18 cellular contexts compared by ENCODE assay signal in the genomic region with DNA sequence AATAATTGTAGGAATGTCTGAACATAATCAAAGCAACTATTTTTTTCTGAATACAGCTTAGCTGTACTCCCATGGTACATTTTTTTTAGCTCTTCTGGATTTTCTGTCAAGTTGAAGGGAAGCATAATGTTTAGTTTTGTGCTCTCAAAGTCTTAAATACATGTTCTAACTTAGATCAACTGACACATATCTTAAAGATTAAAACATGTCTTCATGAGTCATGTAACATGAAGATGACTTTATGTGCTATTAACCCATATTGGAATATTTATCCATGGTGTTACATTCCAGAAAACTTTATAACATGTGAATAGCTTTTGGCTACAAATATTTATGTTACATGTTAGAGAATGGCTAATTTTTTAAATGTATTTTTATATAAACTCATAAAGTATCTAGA.
A peak's percentile ranks its signal among the peaks of the same experiment; 100 is the strongest.
DNase-seq lines count a peak whose midpoint lies in the region; ATAC-seq, FAIRE-seq and TF ChIP-seq lines count a peak whose summit lies in the region.
"Had no signal": no experiment of that assay in that cellular context is flagged by ENCODE, and none has a peak within 500 bp of the region (broad histone marks: within the 10 kb centered on the region; RNA-seq: fewer than 3 reads in every experiment).

No MANE protein-coding gene starts in this region.

- no peaks in the 10 kb centered on the region for H3K9me2 ChIP-seq in PC-3 (replicated peaks; ENCODE audit: low read length)

- TF ChIP-seq RAD21 in HepG2 (CRISPR knock-in tag; IDR thresholded peaks at IDR 0.05) = no peak

- H3K9me3 ChIP-seq in PC-3 (ENCODE audit: low read length) (no peaks in the 10 kb centered on the region), HepG2 (ENCODE audit: low read length) (no peaks in the 10 kb centered on the region)
- H3K9me3 ChIP-seq: BLaER1 treated with 17β-estradiol and CSF1 and Interleukin-3, amounts not matched to agents 10 nM and 100 nM had no signal

- no peak for TF ChIP-seq EP300 in HepG2 (IDR thresholded peaks at IDR 0.05; ENCODE audit: low read depth in 2 of 2, low read length in 2 of 2)
- no peak for TF ChIP-seq EP300 in HepG2 (CRISPR knock-in tag; IDR thresholded peaks at IDR 0.05; ENCODE audit: borderline replicate concordance)

- H2AFZ ChIP-seq in PC-3 (ENCODE audit: low read length) (no peak overlapping the region), HepG2 (ENCODE audit: low read length) (no peak overlapping the region)
- H2AFZ ChIP-seq: GM23338 had no signal

- H3K27ac ChIP-seq in PC-3 (ENCODE audit: low read length) (0 out of 2 replicates have a peak overlapping the region, but pooled peaks have one; percentile 13), foreskin keratinocyte (no peak overlapping the region), HepG2 (ENCODE audit: extremely low read length, insufficient read depth, low read length) (no peak overlapping the region)
- H3K27ac ChIP-seq: BLaER1 treated with 17β-estradiol and CSF1 and Interleukin-3, amounts not matched to agents 10 nM and 100 nM had no signal

- H3F3A ChIP-seq in PC-3 (ENCODE audit: low read length, unreplicated experiment) = no peaks in the 10 kb centered on the region

- H3K36me3 ChIP-seq in PC-3 (ENCODE audit: low read depth, low read length) = no peaks in the 10 kb centered on the region
- no peaks in the 10 kb centered on the region for H3K36me3 ChIP-seq in HepG2 (replicated peaks in 1 of 2; ENCODE audit: control insufficient read depth in 1 of 2, insufficient read depth in 2 of 2, low read length in 2 of 2)
- H3K36me3 ChIP-seq: BLaER1 treated with 17β-estradiol and CSF1 and Interleukin-3, amounts not matched to agents 10 nM and 100 nM had no signal

- FAIRE-seq in A204.1 (lab: Jason Lieb, UNC) (peak; percentile 19), colon (lab: Jason Lieb, UNC) (peak; percentile 21), HepG2 (lab: Jason Lieb, UNC) (no peak)
- FAIRE-seq: H54 had no signal

- CTCF ChIA-PET in PC-3 (lab: Charles Lee) (no interaction called here), HepG2 (lab: Yijun Ruan, JAX; ENCODE audit: low intra/inter-chr PET ratio, low total read pairs) (no interaction called here), HEK293T (lab: Yijun Ruan, JAX) (no interaction called here)

- H3K27me3 ChIP-seq in PC-3 (ENCODE audit: low read length) = no peaks in the 10 kb centered on the region
- no peaks in the 10 kb centered on the region for H3K27me3 ChIP-seq in foreskin keratinocyte
- H3K27me3 ChIP-seq in HepG2 (ENCODE audit: control insufficient read depth in 1 of 2, insufficient read depth in 2 of 2, low read length in 2 of 2) = no peaks in the 10 kb centered on the region
- H3K27me3 ChIP-seq: BLaER1 treated with 17β-estradiol and CSF1 and Interleukin-3, amounts not matched to agents 10 nM and 100 nM had no signal

- POLR2A ChIA-PET in PC-3 (lab: Charles Lee; ENCODE audit: unreplicated experiment) (no interaction called here), HepG2 (lab: Yijun Ruan, JAX) (no interaction called here), HEK293T (lab: Yijun Ruan, JAX) (no interaction called here)

- H3K4me1 ChIP-seq in PC-3 (ENCODE audit: insufficient read depth, low read length) (peaks cover 63% of the 10 kb centered on the region), foreskin keratinocyte (peaks cover 25% of the 10 kb centered on the region), HepG2 (ENCODE audit: insufficient read depth, low read length) (no peaks in the 10 kb centered on the region)
- H3K4me1 ChIP-seq: BLaER1 treated with 17β-estradiol and CSF1 and Interleukin-3, amounts not matched to agents 10 nM and 100 nM had no signal

- DNase-seq in PC-3 (no peak), foreskin keratinocyte (peak in 1 of 2 donors; percentile 52), HepG2 (ENCODE audit: low spot score) (no peak), HEK293T (ENCODE audit: extremely low spot score) (no peak), nucleus accumbens (lab: John Stamatoyannopoulos, UW) (no peak)
- DNase-seq in activated effector memory CD4-positive, alpha-beta T cell treated with anti-CD3 and anti-CD28 coated beads, Interleukin-2, amount 50 U/mL, for 16 hours = no peak
- DNase-seq: 8988T; Calu3; CD8-positive, alpha-beta T cell; DMS79 treated with DMSO at 0.1 percent for 48 hours; GF-D8; HCEC 1CT; HFFc6 had no signal

- H3K79me2 ChIP-seq in PC-3 (ENCODE audit: low read length) (no peaks in the 10 kb centered on the region), HepG2 (ENCODE audit: insufficient read depth, low read length) (no peaks in the 10 kb centered on the region)

- ATAC-seq in PC-3 = no peak
- ATAC-seq in foreskin keratinocyte = peak; percentile 59
- ATAC-seq in HepG2 = no peak
- ATAC-seq: CD8-positive, alpha-beta T cell; GM23338 had no signal

- no peak for TF ChIP-seq POLR2A in HepG2 (IDR thresholded peaks at IDR 0.05; ENCODE audit: insufficient read depth in 1 of 2, low read depth in 2 of 2, low read length in 2 of 2)

- 0 out of 2 replicates have a peak overlapping the region, but pooled peaks have one; percentile 58 for H3K4me2 ChIP-seq in PC-3 (ENCODE audit: low read length)
- no peak overlapping the region for H3K4me2 ChIP-seq in HepG2 (ENCODE audit: low read depth, low read length)
- H3K4me2 ChIP-seq: BLaER1 treated with 17β-estradiol and CSF1 and Interleukin-3, amounts not matched to agents 10 nM and 100 nM; GM23338 had no signal

- H3K9ac ChIP-seq in PC-3 (ENCODE audit: low read length) = no peak overlapping the region
- H3K9ac ChIP-seq in HepG2 (ENCODE audit: insufficient read depth, low read depth, low read length) = no peak overlapping the region
- H3K9ac ChIP-seq: BLaER1 treated with 17β-estradiol and CSF1 and Interleukin-3, amounts not matched to agents 10 nM and 100 nM had no signal

- in situ Hi-C loops in HepG2 (cut with HindIII; ENCODE audit: extremely low pct_ligation_motif_present, low pct_unique_long_range_greater_than_20kb) = no loop called here

- BruUV-seq in PC-3 (replicated peaks; lab: Mats Ljungman, UMichigan) (no TSS peak), HepG2 (replicated peaks; lab: Mats Ljungman, UMichigan) (no TSS peak)

- H4K20me1 ChIP-seq in PC-3 (ENCODE audit: low read length) (no peaks in the 10 kb centered on the region), HepG2 (ENCODE audit: insufficient read depth, low read length) (no peaks in the 10 kb centered on the region)
- H4K20me1 ChIP-seq: BLaER1 treated with 17β-estradiol and CSF1 and Interleukin-3, amounts not matched to agents 10 nM and 100 nM had no signal

- intact Hi-C loops in PC-3 (cut with micrococcal nuclease) (loop anchor here (5.0 kb wide), 1 partner anchor 252 kb away; no protein-coding TSS in a partner anchor), HepG2 (cut with micrococcal nuclease; ENCODE audit: unreplicated experiment) (no loop called here)

- TF ChIP-seq CTCF in PC-3 (conservative IDR thresholded peaks at IDR 0.05; ENCODE audit: low read depth, low read length) (no peak), foreskin keratinocyte (conservative IDR thresholded peaks at IDR 0.05) (no peak), HepG2 (CRISPR knock-in tag; IDR thresholded peaks at IDR 0.05) (no peak)

- H3K4me3 ChIP-seq in PC-3 (ENCODE audit: low read length) = no peak overlapping the region
- no peak overlapping the region for H3K4me3 ChIP-seq in HepG2 (replicated peaks in 1 of 3; ENCODE audit: insufficient read depth in 1 of 3, low read depth in 2 of 3, low read length in 3 of 3)
- H3K4me3 ChIP-seq: BLaER1 treated with 17β-estradiol and CSF1 and Interleukin-3, amounts not matched to agents 10 nM and 100 nM; GM23338 had no signal

TF ChIP-seq in HepG2, 621 proteins besides CTCF, POLR2A, EP300 and RAD21:
- no peak for TF ChIP-seq ATM (IDR thresholded peaks at IDR 0.05; ENCODE audit: borderline replicate concordance)

TF ChIP-seq in HEK293T, 16 proteins besides CTCF, POLR2A, EP300 and RAD21:
- TF ChIP-seq SP1 (IDR thresholded peaks at IDR 0.05) = no peak
- TF ChIP-seq CTBP1 (IDR thresholded peaks at IDR 0.05; ENCODE audit: borderline replicate concordance) = no peak
- TF ChIP-seq FOXA1 (IDR thresholded peaks at IDR 0.05) = no peak
- TF ChIP-seq, protein P1, sequence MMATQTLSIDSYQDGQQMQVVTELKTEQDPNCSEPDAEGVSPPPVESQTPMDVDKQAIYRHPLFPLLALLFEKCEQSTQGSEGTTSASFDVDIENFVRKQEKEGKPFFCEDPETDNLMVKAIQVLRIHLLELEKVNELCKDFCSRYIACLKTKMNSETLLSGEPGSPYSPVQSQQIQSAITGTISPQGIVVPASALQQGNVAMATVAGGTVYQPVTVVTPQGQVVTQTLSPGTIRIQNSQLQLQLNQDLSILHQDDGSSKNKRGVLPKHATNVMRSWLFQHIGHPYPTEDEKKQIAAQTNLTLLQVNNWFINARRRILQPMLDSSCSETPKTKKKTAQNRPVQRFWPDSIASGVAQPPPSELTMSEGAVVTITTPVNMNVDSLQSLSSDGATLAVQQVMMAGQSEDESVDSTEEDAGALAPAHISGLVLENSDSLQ (IDR thresholded peaks at IDR 0.05) = no peak
- no peak for TF ChIP-seq TARDBP (IDR thresholded peaks at IDR 0.05)
- no peak for TF ChIP-seq ARNT (IDR thresholded peaks at IDR 0.05)
- TF ChIP-seq SUZ12 (IDR thresholded peaks at IDR 0.05) = no peak
- no peak for TF ChIP-seq FOXM1 (IDR thresholded peaks at IDR 0.05; ENCODE audit: borderline replicate concordance)
- TF ChIP-seq L3MBTL2 (conservative IDR thresholded peaks at IDR 0.05) = no peak
- TF ChIP-seq LEF1 (IDR thresholded peaks at IDR 0.05; ENCODE audit: borderline replicate concordance) = no peak
- TF ChIP-seq ZNF384 (IDR thresholded peaks at IDR 0.05) = no peak
- no peak for TF ChIP-seq ELF4 (IDR thresholded peaks at IDR 0.05)
- TF ChIP-seq NFRKB (IDR thresholded peaks at IDR 0.05) = no peak
